ENCODE assay signal across 8 cellular contexts in genomic region chr1:226661965-226662364, GRCh38.
DNase-seq lines count a peak whose midpoint lies in the region; ATAC-seq, FAIRE-seq and TF ChIP-seq lines count a peak whose summit lies in the region.

No MANE protein-coding gene starts in this region.

- POLR2A ChIA-PET in MCF 10A (lab: Yijun Ruan, JAX): interaction anchor here (0.8 to 4.3 kb wide), 23 partner anchors 10 to 278 kb away, joined by 3 to 47 read pairs (median 7); partner anchors contain the start of genes COQ8A, ITPKB and PARP1

- FAIRE-seq in urothelium cell line (lab: Jason Lieb, UNC): no peak

- H3K4me1 Mint-ChIP-seq in MCF 10A (ENCODE audit: insufficient read depth, unreplicated experiment): peaks cover 41% of the 10 kb centered on the region

- no peak overlapping the region; the same call in 1 of the 2 replicates for H3K4me2 ChIP-seq in BLaER1
- peak overlapping the region; percentile 52 for H3K4me2 ChIP-seq in Loucy (ENCODE audit: low read depth, low read length, poor library complexity, severe bottlenecking)

- H3K4me3 Mint-ChIP-seq in MCF 10A (ENCODE audit: unreplicated experiment): no peak overlapping the region

- intact Hi-C loops in MCF 10A (cut with micrococcal nuclease): loop anchor here (2.0 kb wide), 2 partner anchors 27 to 77 kb away; partner anchors contain the start of gene ITPKB

- peak overlapping the region; percentile 40; the same call in 1 of the 2 replicates for H3K4me3 ChIP-seq in BLaER1
- H3K4me3 ChIP-seq in Loucy (ENCODE audit: low read length, poor library complexity, severe bottlenecking): peak overlapping the region; percentile 16
- no peak overlapping the region for H3K4me3 ChIP-seq in muscle layer of colon (ENCODE audit: low read depth in 1 of 2, low read length in 2 of 2)

- peak overlapping the region; percentile 80 for H3K27ac ChIP-seq in BLaER1
- H3K27ac ChIP-seq in muscle layer of colon (ENCODE audit: low read depth, low read length): peak overlapping the region; percentile 90

- H3K27me3 ChIP-seq in BLaER1: no peaks in the 10 kb centered on the region
- H3K27me3 ChIP-seq in Loucy (ENCODE audit: insufficient read depth, low read length, poor library complexity, severe bottlenecking): no peaks in the 10 kb centered on the region
- H3K27me3 ChIP-seq in muscle layer of colon (ENCODE audit: control insufficient read depth in 1 of 2, insufficient read depth in 2 of 2, low read length in 2 of 2): no peaks in the 10 kb centered on the region

- CTCF ChIA-PET in MCF 10A (lab: Yijun Ruan, JAX): interaction anchor here (0.7 to 7.4 kb wide), 13 partner anchors 8 to 237 kb away, joined by 3 to 57 read pairs (median 4); no protein-coding TSS in a partner anchor

- no peaks in the 10 kb centered on the region for H3K27me3 Mint-ChIP-seq in MCF 10A (ENCODE audit: insufficient read depth, unreplicated experiment)

- no peak for ATAC-seq in HG02623 (IDR thresholded peaks at IDR 0.05; ENCODE audit: unreplicated experiment)
- ATAC-seq in GM21381 (IDR thresholded peaks at IDR 0.05; ENCODE audit: unreplicated experiment): no peak

- H4K20me1 ChIP-seq in BLaER1: peaks cover 77% of the 10 kb centered on the region
- peaks cover 14% of the 10 kb centered on the region for H4K20me1 ChIP-seq in Loucy (ENCODE audit: insufficient read depth, low read length, poor library complexity, severe bottlenecking)

- H3K9me3 ChIP-seq in BLaER1 (no peaks in the 10 kb centered on the region), Loucy (ENCODE audit: insufficient read depth, low read depth, low read length) (no peaks in the 10 kb centered on the region), muscle layer of colon (ENCODE audit: low read length) (no peaks in the 10 kb centered on the region)

- H2AFZ ChIP-seq in Loucy (ENCODE audit: low read length): no peak overlapping the region

- peaks cover 58% of the 10 kb centered on the region for H3K79me2 ChIP-seq in Loucy (ENCODE audit: insufficient read depth, low read length)

- H3F3A ChIP-seq in Loucy (ENCODE audit: low read depth): 0 out of 2 replicates have a peak, but pooled peaks cover 3% of the 10 kb centered on the region

- H3K36me3 ChIP-seq in BLaER1 (no peaks in the 10 kb centered on the region), Loucy (ENCODE audit: insufficient read depth, low read length) (no peaks in the 10 kb centered on the region; the same call in 1 of the 2 replicates), muscle layer of colon (ENCODE audit: insufficient read depth, low read length) (peaks cover 2% of the 10 kb centered on the region)

- DNase-seq in MCF 10A (ENCODE audit: unreplicated experiment): no peak
- DNase-seq in urothelium cell line (ENCODE audit: low spot score): no peak
- DNase-seq in H4 (ENCODE audit: low spot score): no peak

- H3K4me1 ChIP-seq in BLaER1 (no peaks in the 10 kb centered on the region), Loucy (ENCODE audit: insufficient read depth, low read length, poor library complexity, severe bottlenecking) (peaks cover 65% of the 10 kb centered on the region), muscle layer of colon (ENCODE audit: insufficient read depth, low read length) (peaks cover 24% of the 10 kb centered on the region)

- peak overlapping the region; percentile 96 for H3K27ac Mint-ChIP-seq in MCF 10A (ENCODE audit: low read depth, unreplicated experiment)

- no TSS peak for BruUV-seq in MCF 10A (replicated peaks; lab: Mats Ljungman, UMichigan)

- no peaks in the 10 kb centered on the region for H3K9me2 ChIP-seq in Loucy (replicated peaks; ENCODE audit: low read depth, low read length)

- TF ChIP-seq CTCF in Loucy (conservative IDR thresholded peaks at IDR 0.05; ENCODE audit: low read length): no peak
- TF ChIP-seq CTCF in MCF 10A (IDR thresholded peaks at IDR 0.05; ENCODE audit: unreplicated experiment): no peak

- H3K36me3 Mint-ChIP-seq in MCF 10A (ENCODE audit: insufficient read depth, unreplicated experiment): no peaks in the 10 kb centered on the region

- peak overlapping the region; percentile 64; the same call in 1 of the 2 replicates for H3K9ac ChIP-seq in BLaER1
- peak overlapping the region; percentile 26 for H3K9ac ChIP-seq in Loucy (ENCODE audit: low read depth, low read length, poor library complexity, severe bottlenecking)
- peak overlapping the region; percentile 42 for H3K9ac ChIP-seq in muscle layer of colon (ENCODE audit: low read length)

- H3K9me3 Mint-ChIP-seq in MCF 10A (ENCODE audit: unreplicated experiment): no peaks in the 10 kb centered on the region

Comparison
In these comparisons a context has a peak if more than half of its experiments do, and no peak if none do; other contexts are left out.
1. H3K4me3 ChIP-seq: peak in BLaER1 (single experiment) and Loucy (single experiment); none in muscle layer of colon (0 of 2).
2. Peak in every context shown above with its lines, with median percentiles within 50 percentile points of each other: H3K9ac ChIP-seq.